In the genomic region with DNA sequence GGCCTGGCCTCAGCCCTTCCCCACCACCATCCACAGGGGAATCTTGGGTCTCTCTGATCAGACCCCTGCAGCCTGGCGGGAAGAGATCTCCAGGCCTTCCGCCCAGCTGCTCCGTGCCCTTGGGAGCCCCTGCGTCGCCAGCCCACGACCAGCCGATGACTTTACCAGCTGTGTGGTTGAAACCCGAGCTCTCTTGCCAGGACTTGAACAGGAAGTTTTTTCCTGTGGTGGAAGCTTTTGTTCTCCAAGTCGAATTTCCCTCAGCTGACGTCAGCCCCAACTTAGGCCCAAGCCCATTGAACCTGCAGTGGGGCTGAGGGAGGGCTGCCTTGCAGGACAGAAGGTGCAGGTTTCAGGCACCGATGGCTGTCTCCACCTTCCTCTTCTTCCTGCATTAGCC, we compare ENCODE assay signal across 12 cellular contexts. TPM values are rescaled to one million over a fixed set of nuclear protein-coding genes. Genes with fewer than 3 reads are reported as not detected.
A peak's percentile ranks its signal among the peaks of the same experiment; 100 is the strongest.
DNase-seq lines count a peak whose midpoint lies in the region; ATAC-seq and TF ChIP-seq lines count a peak whose summit lies in the region.
"Had no signal": no experiment of that assay in that cellular context is flagged by ENCODE, and none has a peak within 500 bp of the region (broad histone marks: within the 10 kb centered on the region; RNA-seq: fewer than 3 reads in every experiment).

No MANE protein-coding gene starts in this region.

- H3K9ac ChIP-seq in neuronal stem cell (ENCODE audit: low read depth, low read length, poor library complexity): peak overlapping the region; percentile 65

- H3K23ac ChIP-seq in neuronal stem cell (ENCODE audit: low read depth, low read length, poor library complexity): no peak overlapping the region

- H2BK15ac ChIP-seq in neuronal stem cell (ENCODE audit: low read length): no peak overlapping the region

- no CpG with 5 or more reads among the region's 11 CpGs for WGBS in neuronal stem cell (ENCODE audit: extremely low coverage in 2 of 2, insufficient read length in 2 of 2, insufficient replicate concordance in 1 of 2), 2 donors

- H4K8ac ChIP-seq in neuronal stem cell (ENCODE audit: low read depth, low read length): no peak overlapping the region

- no peaks in the 10 kb centered on the region for H3K9me3 ChIP-seq in neuronal stem cell (replicated peaks in 1 of 2; ENCODE audit: control insufficient read depth in 2 of 2, insufficient read depth in 1 of 2, low read depth in 1 of 2, low read length in 2 of 2)
- H3K9me3 ChIP-seq: upper lobe of right lung had no signal

- peak overlapping the region; percentile 54 for H3K18ac ChIP-seq in neuronal stem cell (ENCODE audit: low read length)

- no peaks in the 10 kb centered on the region for H3K36me3 ChIP-seq in neuronal stem cell (replicated peaks in 1 of 2; ENCODE audit: control insufficient read depth in 2 of 2, insufficient read depth in 2 of 2, low read length in 2 of 2)
- H3K36me3 ChIP-seq: upper lobe of right lung had no signal

- no peak overlapping the region for H2BK12ac ChIP-seq in neuronal stem cell (ENCODE audit: low read length)

- ATAC-seq in activated CD4-positive, CD25-positive, alpha-beta regulatory T cell treated with anti-CD3 and anti-CD28 coated beads, Interleukin-2, amount 50 U/mL, for 24 hours: no peak
- no peak for ATAC-seq in HG03457 (IDR thresholded peaks at IDR 0.05; ENCODE audit: unreplicated experiment)
- ATAC-seq: activated T-helper 17 cell treated with anti-CD3 and anti-CD28 coated beads, Interleukin-2, amount 50 U/mL, for 72 hours; upper lobe of right lung had no signal

- peaks cover 11 to 19% of the 10 kb centered on the region in 2 donors for H3K4me1 ChIP-seq in neuronal stem cell (ENCODE audit: control insufficient read depth in 2 of 2, insufficient read depth in 1 of 2, low read depth in 1 of 2, low read length in 2 of 2)
- H3K4me1 ChIP-seq: upper lobe of right lung had no signal

- H4K91ac ChIP-seq in neuronal stem cell (ENCODE audit: low read depth, low read length, poor library complexity): no peak overlapping the region

- H3K4ac ChIP-seq in neuronal stem cell (ENCODE audit: low read length): no peak overlapping the region

- no peak overlapping the region for H2BK5ac ChIP-seq in neuronal stem cell (ENCODE audit: low read length)

- H2AK5ac ChIP-seq in neuronal stem cell (ENCODE audit: low read depth, low read length): no peak overlapping the region

- H3K14ac ChIP-seq in neuronal stem cell (ENCODE audit: low read length): no peak overlapping the region

- H3K27me3 ChIP-seq in neuronal stem cell (ENCODE audit: control insufficient read depth in 3 of 3, insufficient read depth in 3 of 3, low read depth in 1 of 3, low read length in 3 of 3): no peaks in the 10 kb centered on the region
- H3K27me3 ChIP-seq: upper lobe of right lung had no signal

- H3K27ac ChIP-seq in neuronal stem cell (replicated peaks; ENCODE audit: low read length): no peak overlapping the region
- H3K27ac ChIP-seq: upper lobe of right lung had no signal

- peak overlapping the region; percentile 86 for H2AFZ ChIP-seq in neuronal stem cell (ENCODE audit: low read length)

- no peak overlapping the region for H3K4me3 ChIP-seq in neuronal stem cell (ENCODE audit: low read length in 2 of 2)
- H3K4me3 ChIP-seq: upper lobe of right lung had no signal

- H2BK120ac ChIP-seq in neuronal stem cell (ENCODE audit: low read depth, low read length): no peak overlapping the region

- H3K79me1 ChIP-seq in neuronal stem cell (ENCODE audit: low read depth, low read length): no peaks in the 10 kb centered on the region

- peak; percentile 96 for DNase-seq in H4 (ENCODE audit: low spot score)
- peak; percentile 49 for DNase-seq in fibroblast of gingiva (ENCODE audit: low read depth)
- peak; percentile 38 for DNase-seq in neuronal stem cell (ENCODE audit: low spot score)
- no peak for DNase-seq in NCI-H187 (lab: John Stamatoyannopoulos, UW)
- no peak for DNase-seq in nucleus accumbens (lab: John Stamatoyannopoulos, UW)
- DNase-seq: NCI-H82, T-helper 9 cell, upper lobe of right lung had no signal

- H3K4me2 ChIP-seq in neuronal stem cell (ENCODE audit: insufficient read depth, low read length, poor library complexity, severe bottlenecking): peak overlapping the region; percentile 18

TF ChIP-seq in PFSK-1, 5 proteins besides CTCF, POLR2A, EP300 and RAD21:
- TF ChIP-seq SIN3A (IDR thresholded peaks at IDR 0.05; ENCODE audit: borderline replicate concordance, insufficient read depth, low read length) (no peak), FOXP2 (optimal IDR thresholded peaks at IDR 0.05; ENCODE audit: borderline replicate concordance, extremely low read depth, extremely low read length, insufficient read depth) (peak; percentile 92)

RNA-seq across cellular contexts. Expression of gene SMAD3, which starts 51.7 kb away (rescaled TPM):
- 31.6 and 38.5 TPM in 2 replicates for total RNA-seq in H4 (2014; rRNA removed; shearing (Covaris generic))
- 19.5 TPM for polyA plus RNA-seq in PFSK-1 (2012; ENCODE audit: insufficient read length, low read depth)
- polyA plus RNA-seq in neuronal stem cell (2013, experiment 1 of 2): 32.6 TPM
- 32.9 TPM for polyA plus RNA-seq in neuronal stem cell (2013, experiment 2 of 2)

Comparison
In these comparisons a context has a peak if more than half of its experiments do, and no peak if none do; other contexts are left out.
1. DNase-seq: peak in H4 (single experiment), fibroblast of gingiva (single experiment) and neuronal stem cell (single experiment); none in NCI-H187 (0 of 2) and nucleus accumbens (0 of 56).